ENCODE assay signal across 16 cellular contexts in genomic region chr14:32350020-32350419, GRCh38. TPM values are rescaled to one million over a fixed set of nuclear protein-coding genes. Genes with fewer than 3 reads are reported as not detected.
DNase-seq lines count a peak whose midpoint lies in the region; ATAC-seq lines count a peak whose summit lies in the region.
"Had no signal": no experiment of that assay in that cellular context is flagged by ENCODE, and none has a peak within 500 bp of the region (broad histone marks: within the 10 kb centered on the region; RNA-seq: fewer than 3 reads in every experiment).

No MANE protein-coding gene starts in this region.

- H3K27ac ChIP-seq in Karpas-422 (ENCODE audit: low read length): no peak overlapping the region
- H3K27ac ChIP-seq: BLaER1 treated with 17β-estradiol and CSF1 and Interleukin-3, amounts not matched to agents 10 nM and 100 nM; neutrophil; tibial artery had no signal

- DNase-seq in Karpas-422 (peak; percentile 59), nucleus accumbens (lab: John Stamatoyannopoulos, UW) (no peak), NCI-H2227 treated with DMSO at 0.1 percent for 48 hours (lab: John Stamatoyannopoulos, UW) (no peak), NCI-H524 treated with DMSO at 0.1 percent for 48 hours (lab: John Stamatoyannopoulos, UW) (no peak), head of caudate nucleus (no peak)
- DNase-seq: activated CD8-positive, alpha-beta memory T cell treated with anti-CD3 and anti-CD28 coated beads for 24 hours; kidney; NCI-H446; stimulated activated CD4-positive, alpha-beta T cell treated with anti-CD3 and anti-CD28 coated beads, Interleukin-4, amount 100 ng/mL, for 1 hour; tibial artery had no signal

- intact Hi-C loops in head of caudate nucleus (cut with DNase I): no loop called here

- H3K4me1 ChIP-seq in Karpas-422 (ENCODE audit: low read length): no peaks in the 10 kb centered on the region
- H3K4me1 ChIP-seq: tibial artery had no signal

- H4K20me1 ChIP-seq in Karpas-422 (ENCODE audit: insufficient read depth, low read depth, low read length): no peaks in the 10 kb centered on the region
- H4K20me1 ChIP-seq: BLaER1 treated with 17β-estradiol and CSF1 and Interleukin-3, amounts not matched to agents 10 nM and 100 nM had no signal

- no peak overlapping the region for H3K4me3 ChIP-seq in Karpas-422 (ENCODE audit: low read length)
- H3K4me3 ChIP-seq: BLaER1 treated with 17β-estradiol and CSF1 and Interleukin-3, amounts not matched to agents 10 nM and 100 nM; K562; tibial artery had no signal

- ATAC-seq in GM18502 (IDR thresholded peaks at IDR 0.05; ENCODE audit: poor library complexity, unreplicated experiment) (peak; percentile 100), GM19463 (IDR thresholded peaks at IDR 0.05; ENCODE audit: unreplicated experiment) (peak; percentile 96), HG02943 (IDR thresholded peaks at IDR 0.05; ENCODE audit: low read depth, unreplicated experiment) (peak; percentile 96)
- ATAC-seq: K562 had no signal

- H3K9me3 ChIP-seq in Karpas-422 (ENCODE audit: low read length): no peaks in the 10 kb centered on the region
- H3K9me3 ChIP-seq: BLaER1 treated with 17β-estradiol and CSF1 and Interleukin-3, amounts not matched to agents 10 nM and 100 nM; neutrophil had no signal

- no peak overlapping the region for H2AFZ ChIP-seq in Karpas-422 (ENCODE audit: low read length)

- H3K79me2 ChIP-seq in Karpas-422 (ENCODE audit: low read length): no peaks in the 10 kb centered on the region

- no peaks in the 10 kb centered on the region for H3K27me3 ChIP-seq in Karpas-422 (ENCODE audit: low read length)
- H3K27me3 ChIP-seq: BLaER1 treated with 17β-estradiol and CSF1 and Interleukin-3, amounts not matched to agents 10 nM and 100 nM; neutrophil; tibial artery had no signal

- H3K9ac ChIP-seq in Karpas-422 (ENCODE audit: low read length): no peak overlapping the region
- H3K9ac ChIP-seq: BLaER1 treated with 17β-estradiol and CSF1 and Interleukin-3, amounts not matched to agents 10 nM and 100 nM had no signal

- no peak overlapping the region for H3K4me2 ChIP-seq in Karpas-422 (ENCODE audit: low read depth, low read length, poor library complexity, severe bottlenecking)
- H3K4me2 ChIP-seq: BLaER1 treated with 17β-estradiol and CSF1 and Interleukin-3, amounts not matched to agents 10 nM and 100 nM had no signal

- no peaks in the 10 kb centered on the region for H3K36me3 ChIP-seq in Karpas-422 (ENCODE audit: insufficient read depth, low read length)
- H3K36me3 ChIP-seq: BLaER1 treated with 17β-estradiol and CSF1 and Interleukin-3, amounts not matched to agents 10 nM and 100 nM; neutrophil; tibial artery had no signal

- no peaks in the 10 kb centered on the region for H3K9me2 ChIP-seq in Karpas-422 (replicated peaks; ENCODE audit: insufficient read depth, low read length)

RNA-seq across cellular contexts. Expression of gene AKAP6, which starts 20.9 kb away (rescaled TPM):
- total RNA-seq in Karpas-422 (2014; rRNA removed; shearing (Covaris generic); ENCODE audit: low replicate concordance): 0.54 and 2.3 TPM in 2 replicates
